In genomic region chr10:131213651-131214505, GRCh38 we compare ENCODE assay signal across 13 cellular contexts.
"Had no signal": no experiment of that assay in that cellular context is flagged by ENCODE, and none has a peak within 500 bp of the region (broad histone marks: within the 10 kb centered on the region; RNA-seq: fewer than 3 reads in every experiment).

No MANE protein-coding gene starts in this region.

- H3K4me1 ChIP-seq: gastrocnemius medialis, heart right ventricle had no signal

- H3K36me3 ChIP-seq: gastrocnemius medialis, heart right ventricle, thoracic aorta, vagina had no signal

- H3K9me3 ChIP-seq: gastrocnemius medialis, heart right ventricle, thoracic aorta, vagina had no signal

- H3K4me3 ChIP-seq: gastrocnemius medialis, heart right ventricle, lung, thoracic aorta, vagina had no signal

- DNase-seq: activated CD4-positive, alpha-beta memory T cell treated with anti-CD3 and anti-CD28 coated beads for 36 hours; activated gamma-delta T cell treated with Interleukin-2 at 50 U/mL for 16 hours; activated T-cell treated with anti-CD3 and anti-CD28 coated beads, Interleukin-2, amount 50 U/mL, for 4 hours; aorta; gastrocnemius medialis; heart right ventricle; stimulated activated CD4-positive, alpha-beta T cell treated with anti-CD3 and anti-CD28 coated beads, Interleukin-2, amount 100 ng/mL, for 48 hours; stimulated activated naive CD4-positive, alpha-beta T cell treated with Interleukin-2 at 50 U/mL for 16 hours; T-helper 9 cell had no signal

- H3K27ac ChIP-seq: gastrocnemius medialis, heart right ventricle, thoracic aorta, vagina, VCaP had no signal

- H3K27me3 ChIP-seq: vagina had no signal
